17 cellular contexts compared by ENCODE assay signal in the genomic region with DNA sequence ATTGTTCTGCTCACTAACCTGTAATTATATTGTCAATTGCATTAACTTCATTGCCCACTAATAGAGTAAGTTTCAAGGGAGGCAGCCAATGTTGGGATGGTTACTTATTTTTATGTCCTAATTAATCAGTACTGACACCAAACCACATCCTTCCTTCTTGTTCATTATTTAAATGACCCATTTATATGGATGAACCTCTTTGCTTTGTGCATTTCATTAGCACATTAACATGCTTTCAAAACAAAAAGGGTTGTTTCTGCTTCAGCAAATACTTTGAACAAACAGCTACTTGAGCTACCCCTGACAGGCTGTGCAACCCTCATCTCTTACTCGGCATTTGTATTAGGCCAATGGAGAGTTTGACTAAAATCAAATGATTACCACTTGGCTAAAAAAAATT.
"Had no signal": no experiment of that assay in that cellular context is flagged by ENCODE, and none has a peak within 500 bp of the region (broad histone marks: within the 10 kb centered on the region; RNA-seq: fewer than 3 reads in every experiment).

No MANE protein-coding gene starts in this region.

- H3K27ac Mint-ChIP-seq: activated naive CD4-positive, alpha-beta T cell treated with anti-CD3 and anti-CD28 coated beads, Interleukin-2, amount 50 U/mL, for 72 hours; mesothelial cell of epicardium; natural killer cell treated with Interleukin-12 subunit alpha and Interleukin-12 subunit beta and Interleukin-15 and Interleukin-18, amount 100 ng/mL, for 72 hours; stimulated activated naive CD8-positive, alpha-beta T cell treated with anti-CD3 and anti-CD28 coated beads, Interleukin-15, Interleukin-2, amounts not matched to agents 100 ng/mL and 50 ng/mL, for 24 hours; type B pancreatic cell had no signal

- H3K9me3 ChIP-seq: adrenal gland, breast epithelium, gastrocnemius medialis, suprapubic skin had no signal

- H3K4me3 ChIP-seq: adrenal gland, breast epithelium, gastrocnemius medialis, skin epidermis, suprapubic skin had no signal

- H3K4me3 Mint-ChIP-seq: mesothelial cell of epicardium; natural killer cell treated with Interleukin-12 subunit alpha and Interleukin-12 subunit beta and Interleukin-15 and Interleukin-18, amount 100 ng/mL, for 72 hours; stimulated activated naive CD8-positive, alpha-beta T cell treated with anti-CD3 and anti-CD28 coated beads, Interleukin-15, Interleukin-2, amounts not matched to agents 100 ng/mL and 50 ng/mL, for 24 hours had no signal

- DNase-seq: activated CD4-positive, alpha-beta T cell treated with anti-CD3 and anti-CD28 coated beads, Interleukin-2, amount 50 U/mL, for 4 hours; activated gamma-delta T cell; adrenal gland; cortex of kidney; gastrocnemius medialis; head of caudate nucleus; nucleus accumbens; right cardiac atrium had no signal

- H3K9me3 Mint-ChIP-seq: activated naive CD4-positive, alpha-beta T cell treated with anti-CD3 and anti-CD28 coated beads, Interleukin-2, amount 50 U/mL, for 72 hours; mesothelial cell of epicardium; natural killer cell treated with Interleukin-12 subunit alpha and Interleukin-12 subunit beta and Interleukin-15 and Interleukin-18, amount 100 ng/mL, for 72 hours; stimulated activated naive CD8-positive, alpha-beta T cell treated with anti-CD3 and anti-CD28 coated beads, Interleukin-15, Interleukin-2, amounts not matched to agents 100 ng/mL and 50 ng/mL, for 24 hours; type B pancreatic cell had no signal

- H3K36me3 Mint-ChIP-seq: activated naive CD4-positive, alpha-beta T cell treated with anti-CD3 and anti-CD28 coated beads, Interleukin-2, amount 50 U/mL, for 72 hours; mesothelial cell of epicardium; natural killer cell treated with Interleukin-12 subunit alpha and Interleukin-12 subunit beta and Interleukin-15 and Interleukin-18, amount 100 ng/mL, for 72 hours; type B pancreatic cell had no signal

- ATAC-seq: activated naive CD4-positive, alpha-beta T cell treated with anti-CD3 and anti-CD28 coated beads, Interleukin-2, amount 50 U/mL, for 72 hours; esophagus mucosa; gastrocnemius medialis; natural killer cell treated with Interleukin-12 subunit alpha and Interleukin-12 subunit beta and Interleukin-15 and Interleukin-18, amount 100 ng/mL, for 72 hours; right cardiac atrium had no signal

- H3K4me1 ChIP-seq: adrenal gland, breast epithelium, gastrocnemius medialis, suprapubic skin had no signal

- H3K27me3 ChIP-seq: adrenal gland, breast epithelium, gastrocnemius medialis, suprapubic skin had no signal

- H3K27ac ChIP-seq: adrenal gland, breast epithelium, gastrocnemius medialis, skin epidermis, suprapubic skin had no signal

- H3K36me3 ChIP-seq: adrenal gland, breast epithelium, gastrocnemius medialis, suprapubic skin had no signal
